12 cellular contexts compared by ENCODE assay signal in the genomic region with DNA sequence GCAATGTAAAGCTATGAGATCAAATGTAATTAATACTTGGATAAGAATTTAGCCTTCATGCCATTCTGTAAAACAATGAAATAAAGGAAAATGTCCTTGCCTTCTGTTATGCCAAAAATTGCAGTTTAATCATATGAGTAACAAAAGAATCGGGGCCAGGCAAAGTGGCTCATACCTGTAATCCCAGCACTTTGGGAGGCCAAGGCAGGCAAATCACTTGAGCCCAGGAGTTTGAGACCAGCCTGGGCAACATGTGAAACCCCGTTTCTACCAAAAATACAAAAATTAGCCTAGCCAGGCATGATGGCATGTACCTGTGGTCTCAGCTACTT. TPM values are rescaled to one million over a fixed set of nuclear protein-coding genes. Genes with fewer than 3 reads are reported as not detected.
"Had no signal": no experiment of that assay in that cellular context is flagged by ENCODE, and none has a peak within 500 bp of the region (broad histone marks: within the 10 kb centered on the region; RNA-seq: fewer than 3 reads in every experiment).

No MANE protein-coding gene starts in this region.

RNA-seq across cellular contexts. Expression of a gene that starts 34.1 kb away (rescaled TPM):
- total RNA-seq: activated CD4-positive, alpha-beta memory T cell treated with anti-CD3 and anti-CD28 coated beads for 36 hours; activated CD4-positive, alpha-beta T cell treated with anti-CD3 and anti-CD28 coated beads for 36 hours; activated CD4-positive, alpha-beta T cell treated with anti-CD3 and anti-CD28 coated beads, Interleukin-2, amount 10 ng/mL, durations not matched to agents 24 days and 14 days; activated naive CD4-positive, alpha-beta T cell treated with anti-CD3 and anti-CD28 coated beads, Interleukin-2, amount 50 U/mL, for 72 hours; activated naive CD8-positive, alpha-beta T cell treated with anti-CD3 and anti-CD28 coated beads, Interleukin-2, amount 10 ng/mL, durations not matched to agents 7 days and 5 days; activated T-cell treated with anti-CD3 and anti-CD28 coated beads, Interleukin-2, amount 50 U/mL, for 72 hours; ascending aorta; breast epithelium; dermis blood vessel endothelial cell; endothelial cell of umbilical vein; glomerular endothelial cell; T-helper 17 cell had no signal
- polyA plus RNA-seq: endothelial cell of umbilical vein had no signal
